ENCODE assay signal across 5 cellular contexts in the genomic region with DNA sequence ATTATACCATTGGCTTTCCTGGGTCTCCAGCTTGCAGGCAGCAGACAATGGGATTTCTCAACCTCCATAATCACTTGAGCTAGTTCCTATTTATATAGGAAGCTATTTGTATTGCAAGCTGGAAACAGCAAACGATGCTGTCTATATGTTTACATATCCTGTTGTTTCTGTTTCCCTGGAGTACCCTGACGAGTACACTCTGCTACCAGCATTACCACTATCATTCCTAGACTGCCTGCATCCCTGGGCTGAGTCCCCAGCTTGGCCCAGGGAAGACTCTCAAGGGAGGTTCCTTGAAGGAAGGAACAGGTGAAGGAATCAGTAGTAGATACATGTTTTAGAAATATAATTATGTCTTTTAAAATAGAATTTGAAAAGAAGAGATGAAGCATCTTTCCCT.
"Had no signal": no experiment of that assay in that cellular context is flagged by ENCODE, and none has a peak within 500 bp of the region (broad histone marks: within the 10 kb centered on the region; RNA-seq: fewer than 3 reads in every experiment).

No MANE protein-coding gene starts in this region.

- DNase-seq: GM23248, GOT3, H7, IMR-90, KG1 had no signal
